In genomic region chr9:16825364-16825763, GRCh38 we compare ENCODE assay signal across 15 cellular contexts. TPM values are rescaled to one million over a fixed set of nuclear protein-coding genes. Genes with fewer than 3 reads are reported as not detected.
DNase-seq lines count a peak whose midpoint lies in the region; ATAC-seq and TF ChIP-seq lines count a peak whose summit lies in the region.
"Had no signal": no experiment of that assay in that cellular context is flagged by ENCODE, and none has a peak within 500 bp of the region (broad histone marks: within the 10 kb centered on the region; RNA-seq: fewer than 3 reads in every experiment).

No MANE protein-coding gene starts in this region.

- intact Hi-C loops in left ventricle myocardium superior (cut with micrococcal nuclease) (no loop called here), Right ventricle myocardium inferior (cut with DNase I) (no loop called here)
- intact Hi-C loops in activated T-helper 1 cell treated with anti-CD3 and anti-CD28 coated beads, Interleukin-12 subunit alpha, Interleukin-12 subunit beta, Interleukin-2, Interleukin-4 antibody, amounts not matched to agents 30 ng/mL and 10 ng/mL and 1 ng/mL, durations not matched to agents 14 hours and 24 hours and 36 hours (cut with micrococcal nuclease): no loop called here

- no peaks in the 10 kb centered on the region for H3K9me3 Mint-ChIP-seq in chondrocyte (ENCODE audit: low read depth)
- no peaks in the 10 kb centered on the region for H3K9me3 Mint-ChIP-seq in activated T-helper 1 cell treated with anti-CD3 and anti-CD28 coated beads, Interleukin-12 subunit alpha, Interleukin-12 subunit beta, Interleukin-2, Interleukin-4 antibody, amounts not matched to agents 30 ng/mL and 10 ng/mL and 1 ng/mL, durations not matched to agents 14 hours and 24 hours and 36 hours
- H3K9me3 Mint-ChIP-seq: activated B cell treated with CpG ODN at 0.5 μM for 24 hours; activated naive CD8-positive, alpha-beta T cell treated with anti-CD3 and anti-CD28 coated beads, Interleukin-2, amount 10 ng/mL, durations not matched to agents 7 days and 5 days had no signal

- H3K27ac Mint-ChIP-seq in chondrocyte (ENCODE audit: unreplicated experiment): peak overlapping the region; percentile 86
- no peak overlapping the region for H3K27ac Mint-ChIP-seq in activated T-helper 1 cell treated with anti-CD3 and anti-CD28 coated beads, Interleukin-12 subunit alpha, Interleukin-12 subunit beta, Interleukin-2, Interleukin-4 antibody, amounts not matched to agents 30 ng/mL and 10 ng/mL and 1 ng/mL, durations not matched to agents 14 hours and 24 hours and 36 hours
- H3K27ac Mint-ChIP-seq: activated B cell treated with CpG ODN at 0.5 μM for 24 hours; activated naive CD8-positive, alpha-beta T cell treated with anti-CD3 and anti-CD28 coated beads, Interleukin-2, amount 10 ng/mL, durations not matched to agents 7 days and 5 days had no signal

- H3K27me3 ChIP-seq in mesendoderm (ENCODE audit: insufficient read depth, low read length, poor library complexity): no peaks in the 10 kb centered on the region

- WGBS in mesendoderm (ENCODE audit: extremely low coverage, insufficient coverage, low lambda C conversion rate): no CpG with 5 or more reads among the region's 1 CpG

- no peak overlapping the region for H3K4me3 ChIP-seq in mesendoderm (ENCODE audit: low read length)
- H3K4me3 ChIP-seq: dorsolateral prefrontal cortex, spleen, thoracic aorta had no signal

- ATAC-seq in left ventricle myocardium superior (peak; percentile 12), Right ventricle myocardium inferior (no peak), GM18867 (IDR thresholded peaks at IDR 0.05; ENCODE audit: unreplicated experiment) (no peak)

- H2BK120ac ChIP-seq in mesendoderm (ENCODE audit: low read depth, low read length): peak overlapping the region; percentile 54

- H2AK5ac ChIP-seq in mesendoderm (ENCODE audit: low read length): no peak overlapping the region

- no peak overlapping the region for H3K18ac ChIP-seq in mesendoderm (ENCODE audit: low read length)

- H2BK15ac ChIP-seq in mesendoderm (replicated peaks; ENCODE audit: low read depth): peak overlapping the region; percentile 36

- no peak overlapping the region for H3K9ac ChIP-seq in mesendoderm (ENCODE audit: low read length)

- H3K4me2 ChIP-seq in mesendoderm (ENCODE audit: low read length): no peak overlapping the region

- H3K79me1 ChIP-seq in mesendoderm (ENCODE audit: low read length): no peaks in the 10 kb centered on the region

- H3K4me3 Mint-ChIP-seq in chondrocyte (ENCODE audit: unreplicated experiment): peak overlapping the region; percentile 18
- no peak overlapping the region for H3K4me3 Mint-ChIP-seq in activated T-helper 1 cell treated with anti-CD3 and anti-CD28 coated beads, Interleukin-12 subunit alpha, Interleukin-12 subunit beta, Interleukin-2, Interleukin-4 antibody, amounts not matched to agents 30 ng/mL and 10 ng/mL and 1 ng/mL, durations not matched to agents 14 hours and 24 hours and 36 hours
- H3K4me3 Mint-ChIP-seq: activated B cell treated with CpG ODN at 0.5 μM for 24 hours; activated naive CD8-positive, alpha-beta T cell treated with anti-CD3 and anti-CD28 coated beads, Interleukin-2, amount 10 ng/mL, durations not matched to agents 7 days and 5 days had no signal

- H3K27ac ChIP-seq in mesendoderm (ENCODE audit: low read depth, low read length): no peak overlapping the region
- H3K27ac ChIP-seq: dorsolateral prefrontal cortex, HL-60, neutrophil, spleen, thoracic aorta had no signal

- H3K56ac ChIP-seq in mesendoderm (ENCODE audit: low read length): no peak overlapping the region

- no peaks in the 10 kb centered on the region for H3K79me2 ChIP-seq in mesendoderm (ENCODE audit: control insufficient read depth, insufficient read depth, low read length)

- H4K5ac ChIP-seq in mesendoderm (ENCODE audit: low read length): no peak overlapping the region

- H3K36me3 ChIP-seq in mesendoderm (ENCODE audit: control insufficient read depth, insufficient read depth, low read length): no peaks in the 10 kb centered on the region
- H3K36me3 ChIP-seq: neutrophil, spleen, thoracic aorta had no signal

- H3K4me1 Mint-ChIP-seq in chondrocyte (ENCODE audit: low read depth): peaks cover 61% of the 10 kb centered on the region
- no peaks in the 10 kb centered on the region for H3K4me1 Mint-ChIP-seq in activated T-helper 1 cell treated with anti-CD3 and anti-CD28 coated beads, Interleukin-12 subunit alpha, Interleukin-12 subunit beta, Interleukin-2, Interleukin-4 antibody, amounts not matched to agents 30 ng/mL and 10 ng/mL and 1 ng/mL, durations not matched to agents 14 hours and 24 hours and 36 hours (ENCODE audit: low read depth)
- H3K4me1 Mint-ChIP-seq: activated B cell treated with CpG ODN at 0.5 μM for 24 hours; activated naive CD8-positive, alpha-beta T cell treated with anti-CD3 and anti-CD28 coated beads, Interleukin-2, amount 10 ng/mL, durations not matched to agents 7 days and 5 days had no signal

- H3K4ac ChIP-seq in mesendoderm (ENCODE audit: low read depth, low read length): no peak overlapping the region

- no peak overlapping the region for H2BK5ac ChIP-seq in mesendoderm (ENCODE audit: low read length)

- H3K4me1 ChIP-seq in mesendoderm (ENCODE audit: control insufficient read depth, low read depth, low read length): peaks cover 4% of the 10 kb centered on the region

- no peak for DNase-seq in left ventricle myocardium superior
- no peak for DNase-seq in Right ventricle myocardium inferior (ENCODE audit: missing footprints)
- no peak for DNase-seq in chondrocyte (ENCODE audit: low spot score)
- no peak for DNase-seq in mesendoderm
- no peak for DNase-seq in central memory CD4-positive, alpha-beta T cell
- DNase-seq in activated T-helper 1 cell treated with anti-CD3 and anti-CD28 coated beads, Interleukin-12 subunit alpha, Interleukin-12 subunit beta, Interleukin-2, Interleukin-4 antibody, amounts not matched to agents 30 ng/mL and 10 ng/mL and 1 ng/mL, durations not matched to agents 14 hours and 24 hours and 36 hours (ENCODE audit: low spot score): no peak
- DNase-seq in activated T-cell treated with anti-CD3 and anti-CD28 coated beads, Interleukin-2, amount 50 U/mL, for 48 hours: no peak
- DNase-seq: activated B cell treated with CpG ODN at 0.5 μM for 24 hours; activated naive CD8-positive, alpha-beta T cell treated with anti-CD3 and anti-CD28 coated beads, Interleukin-2, amount 10 ng/mL, durations not matched to agents 7 days and 5 days; dorsolateral prefrontal cortex; spleen had no signal

- H4K8ac ChIP-seq in mesendoderm (ENCODE audit: low read depth, low read length): no peak overlapping the region

- TF ChIP-seq CTCF in chondrocyte (IDR thresholded peaks at IDR 0.05): no peak

- no peaks in the 10 kb centered on the region for H3K36me3 Mint-ChIP-seq in chondrocyte (ENCODE audit: low read depth)
- no peaks in the 10 kb centered on the region for H3K36me3 Mint-ChIP-seq in activated T-helper 1 cell treated with anti-CD3 and anti-CD28 coated beads, Interleukin-12 subunit alpha, Interleukin-12 subunit beta, Interleukin-2, Interleukin-4 antibody, amounts not matched to agents 30 ng/mL and 10 ng/mL and 1 ng/mL, durations not matched to agents 14 hours and 24 hours and 36 hours (ENCODE audit: low read depth)
- H3K36me3 Mint-ChIP-seq: activated naive CD8-positive, alpha-beta T cell treated with anti-CD3 and anti-CD28 coated beads, Interleukin-2, amount 10 ng/mL, durations not matched to agents 7 days and 5 days had no signal

- no peaks in the 10 kb centered on the region for H3K27me3 Mint-ChIP-seq in chondrocyte (ENCODE audit: low read depth)
- H3K27me3 Mint-ChIP-seq in activated T-helper 1 cell treated with anti-CD3 and anti-CD28 coated beads, Interleukin-12 subunit alpha, Interleukin-12 subunit beta, Interleukin-2, Interleukin-4 antibody, amounts not matched to agents 30 ng/mL and 10 ng/mL and 1 ng/mL, durations not matched to agents 14 hours and 24 hours and 36 hours (ENCODE audit: insufficient read depth): peaks cover 3% of the 10 kb centered on the region

- no peak overlapping the region for H3K23ac ChIP-seq in mesendoderm (ENCODE audit: low read length)

RNA-seq across cellular contexts. Expression of gene BNC2, which starts 45.1 kb away (rescaled TPM):
- total RNA-seq in left ventricle myocardium superior (6.3 TPM), Right ventricle myocardium inferior (4.3 TPM), chondrocyte (17.8 to 45.0 TPM (median 21.3 TPM) in 3 replicates)
- polyA plus RNA-seq in mesendoderm (2013, experiment 1 of 2): 1.1 TPM
- 1.0 TPM for polyA plus RNA-seq in mesendoderm (2013, experiment 2 of 2)
- total RNA-seq in activated T-helper 1 cell treated with anti-CD3 and anti-CD28 coated beads, Interleukin-12 subunit alpha, Interleukin-12 subunit beta, Interleukin-2, Interleukin-4 antibody, amounts not matched to agents 30 ng/mL and 10 ng/mL and 1 ng/mL, durations not matched to agents 14 hours and 24 hours and 36 hours: not detected in 2 replicates
- total RNA-seq: activated B cell treated with CpG ODN at 0.5 μM for 24 hours; activated naive CD8-positive, alpha-beta T cell treated with anti-CD3 and anti-CD28 coated beads, Interleukin-2, amount 10 ng/mL, durations not matched to agents 7 days and 5 days had no signal
